ENCODE assay signal across 13 cellular contexts in genomic region chr9:7405924-7406604, GRCh38.
A peak's percentile ranks its signal among the peaks of the same experiment; 100 is the strongest.
DNase-seq lines count a peak whose midpoint lies in the region; ATAC-seq lines count a peak whose summit lies in the region.
"Had no signal": no experiment of that assay in that cellular context is flagged by ENCODE, and none has a peak within 500 bp of the region (broad histone marks: within the 10 kb centered on the region; RNA-seq: fewer than 3 reads in every experiment).

No MANE protein-coding gene starts in this region.

- ATAC-seq in activated T-cell treated with anti-CD3 and anti-CD28 coated beads, Interleukin-2, amount 50 U/mL, for 72 hours (replicated peaks in 1 of 2), result peak; percentile 53 to 55
- ATAC-seq in HG02588 (IDR thresholded peaks at IDR 0.05; ENCODE audit: unreplicated experiment), result peak; percentile 71
- peak; percentile 83 for ATAC-seq in HG03354 (IDR thresholded peaks at IDR 0.05; ENCODE audit: poor library complexity, severe bottlenecking, unreplicated experiment)
- peak; percentile 78 for ATAC-seq in stimulated activated naive CD8-positive, alpha-beta T cell treated with anti-CD3 and anti-CD28 coated beads, Interleukin-15, amount 100 ng/mL, for 72 hours
- no peak for ATAC-seq in T-cell (replicated peaks in 1 of 4)
- ATAC-seq: A549, body of pancreas had no signal

- POLR2A ChIA-PET in T-cell (lab: Charles Lee), result no interaction called here

- no peak overlapping the region for H3K27ac Mint-ChIP-seq in activated T-cell treated with anti-CD3 and anti-CD28 coated beads, Interleukin-2, amount 50 U/mL, for 72 hours
- H3K27ac Mint-ChIP-seq in stimulated activated naive CD8-positive, alpha-beta T cell treated with anti-CD3 and anti-CD28 coated beads, Interleukin-15, amount 100 ng/mL, for 72 hours, result peak overlapping the region in 1 of 2 donors; percentile 44
- H3K27ac Mint-ChIP-seq in T-cell, result no peak overlapping the region

- CTCF ChIA-PET in T-cell (lab: Charles Lee), result no interaction called here

- H3K36me3 Mint-ChIP-seq in activated T-cell treated with anti-CD3 and anti-CD28 coated beads, Interleukin-2, amount 50 U/mL, for 72 hours (ENCODE audit: insufficient read depth in 2 of 2), result no peaks in the 10 kb centered on the region
- no peaks in the 10 kb centered on the region for H3K36me3 Mint-ChIP-seq in T-cell

- H3K9me3 Mint-ChIP-seq in activated T-cell treated with anti-CD3 and anti-CD28 coated beads, Interleukin-2, amount 50 U/mL, for 72 hours, result no peaks in the 10 kb centered on the region
- no peaks in the 10 kb centered on the region for H3K9me3 Mint-ChIP-seq in stimulated activated naive CD8-positive, alpha-beta T cell treated with anti-CD3 and anti-CD28 coated beads, Interleukin-15, amount 100 ng/mL, for 72 hours
- H3K9me3 Mint-ChIP-seq in T-cell, result no peaks in the 10 kb centered on the region

- peaks cover 67% of the 10 kb centered on the region for H3K27me3 Mint-ChIP-seq in activated T-cell treated with anti-CD3 and anti-CD28 coated beads, Interleukin-2, amount 50 U/mL, for 72 hours (ENCODE audit: low read depth)
- H3K27me3 Mint-ChIP-seq in stimulated activated naive CD8-positive, alpha-beta T cell treated with anti-CD3 and anti-CD28 coated beads, Interleukin-15, amount 100 ng/mL, for 72 hours, result peaks cover 55% of the 10 kb centered on the region
- peaks cover 5 to 15% of the 10 kb centered on the region in 2 donors for H3K27me3 Mint-ChIP-seq in T-cell

- peaks cover 17% of the 10 kb centered on the region for H3K4me1 Mint-ChIP-seq in activated T-cell treated with anti-CD3 and anti-CD28 coated beads, Interleukin-2, amount 50 U/mL, for 72 hours (ENCODE audit: low read depth)
- H3K4me1 Mint-ChIP-seq in stimulated activated naive CD8-positive, alpha-beta T cell treated with anti-CD3 and anti-CD28 coated beads, Interleukin-15, amount 100 ng/mL, for 72 hours, result peaks cover 23% of the 10 kb centered on the region
- H3K4me1 Mint-ChIP-seq in T-cell, result no peaks in the 10 kb centered on the region

- no peak overlapping the region for H3K4me3 Mint-ChIP-seq in activated T-cell treated with anti-CD3 and anti-CD28 coated beads, Interleukin-2, amount 50 U/mL, for 72 hours
- peak overlapping the region in 1 of 2 donors; percentile 58 for H3K4me3 Mint-ChIP-seq in stimulated activated naive CD8-positive, alpha-beta T cell treated with anti-CD3 and anti-CD28 coated beads, Interleukin-15, amount 100 ng/mL, for 72 hours
- no peak overlapping the region for H3K4me3 Mint-ChIP-seq in T-cell

- no peak for DNase-seq in activated T-cell treated with anti-CD3 and anti-CD28 coated beads, Interleukin-2, amount 50 U/mL, for 72 hours
- DNase-seq in activated T-cell treated with anti-CD3 and anti-CD28 coated beads for 4 hours (no peak), T-cell (no peak), NCI-H1436 treated with DMSO at 0.1 percent for 48 hours (lab: John Stamatoyannopoulos, UW) (no peak)
- no peak for DNase-seq in stimulated activated naive CD8-positive, alpha-beta T cell treated with anti-CD3 and anti-CD28 coated beads, Interleukin-15, amount 100 ng/mL, for 72 hours
- no peak for DNase-seq in activated CD4-positive, alpha-beta T cell treated with anti-CD3 and anti-CD28 coated beads, Interleukin-2, amount 50 U/mL, for 1 hour
- DNase-seq: activated CD8-positive, alpha-beta memory T cell treated with anti-CD3 and anti-CD28 coated beads, Interleukin-2, amount 50 U/mL, for 4 hours; body of pancreas; DMS153; NCI-H187 had no signal

Comparison
In these comparisons a context has a peak if more than half of its experiments do, and no peak if none do; other contexts are left out.
1. ATAC-seq: peak in activated T-cell treated with anti-CD3 and anti-CD28 coated beads, Interleukin-2, amount 50 U/mL, for 72 hours (2 of 2), HG02588 (single experiment), HG03354 (single experiment) and stimulated activated naive CD8-positive, alpha-beta T cell treated with anti-CD3 and anti-CD28 coated beads, Interleukin-15, amount 100 ng/mL, for 72 hours (single experiment); none in T-cell (0 of 4).